Comparison of ENCODE assay signal across 8 cellular contexts in genomic region chr10:62082270-62082669, GRCh38.
DNase-seq lines count a peak whose midpoint lies in the region; TF ChIP-seq lines count a peak whose summit lies in the region.

No MANE protein-coding gene starts in this region.

- no peaks in the 10 kb centered on the region for H4K20me1 ChIP-seq in OCI-LY3 (ENCODE audit: insufficient read depth, low read length)

- no peak overlapping the region for H2AFZ ChIP-seq in OCI-LY3 (ENCODE audit: low read depth, low read length)

- no peaks in the 10 kb centered on the region for H3K9me3 ChIP-seq in BE2C
- H3K9me3 ChIP-seq in OCI-LY3 (ENCODE audit: insufficient read depth, low read length): no peaks in the 10 kb centered on the region
- no peaks in the 10 kb centered on the region for H3K9me3 ChIP-seq in neutrophil

- CTCF ChIA-PET in GM10248 (lab: Yijun Ruan, JAX): interaction anchor here (1.0 to 1.2 kb wide), 2 partner anchors 11 to 28 kb away, joined by 3 read pairs; no protein-coding TSS in a partner anchor

- H3K27ac ChIP-seq in OCI-LY3 (ENCODE audit: low read length): peak overlapping the region; percentile 97
- peak overlapping the region; percentile 59 to 92 for H3K27ac ChIP-seq in coronary artery
- H3K27ac ChIP-seq in neutrophil: peak overlapping the region; percentile 51

- peaks cover 9% of the 10 kb centered on the region for H3K79me2 ChIP-seq in OCI-LY3 (ENCODE audit: low read length)

- no peaks in the 10 kb centered on the region for H3K27me3 ChIP-seq in BE2C
- no peaks in the 10 kb centered on the region for H3K27me3 ChIP-seq in OCI-LY3 (ENCODE audit: low read depth, low read length)
- H3K27me3 ChIP-seq in neutrophil: no peaks in the 10 kb centered on the region

- POLR2A ChIA-PET in GM10248 (lab: Yijun Ruan, JAX): no interaction called here

- DNase-seq in BE2C (no peak), coronary artery (ENCODE audit: low spot score) (no peak), GM10248 (ENCODE audit: extremely low spot score) (no peak), C1 segment of cervical spinal cord (lab: John Stamatoyannopoulos, UW) (no peak), NCI-H2171 treated with DMSO at 0.1 percent for 48 hours (lab: John Stamatoyannopoulos, UW) (no peak)
- no peak for DNase-seq in effector CD8-positive, alpha-beta T cell (lab: John Stamatoyannopoulos, UW)

- TF ChIP-seq CTCF in BE2C (IDR thresholded peaks at IDR 0.05; ENCODE audit: low read depth, low read length) (no peak), OCI-LY3 (IDR thresholded peaks at IDR 0.05; ENCODE audit: low read depth, low read length) (no peak), coronary artery (IDR thresholded peaks at IDR 0.05) (no peak), neutrophil (IDR thresholded peaks at IDR 0.05) (no peak), GM10248 (IDR thresholded peaks at IDR 0.05; ENCODE audit: control extremely low read depth, extremely low read depth, low read depth, missing control alignments) (no peak)

- H3K4me3 ChIP-seq in BE2C (ENCODE audit: low read depth, low read length) (peak overlapping the region; percentile 8), OCI-LY3 (ENCODE audit: low read length) (peak overlapping the region; percentile 44), coronary artery (peak overlapping the region; percentile 50), neutrophil (ENCODE audit: low read depth in 1 of 2, low read length in 1 of 2) (peak overlapping the region in 1 of 2 experiments; percentile 17)

- H3K36me3 ChIP-seq in BE2C: peaks cover 4% of the 10 kb centered on the region; the same call in 1 of the 2 replicates
- peaks cover 29% of the 10 kb centered on the region for H3K36me3 ChIP-seq in OCI-LY3 (replicated peaks; ENCODE audit: low read depth, low read length)
- H3K36me3 ChIP-seq in neutrophil: no peaks in the 10 kb centered on the region

- H3K4me1 ChIP-seq in BE2C (peaks cover 26% of the 10 kb centered on the region), OCI-LY3 (ENCODE audit: low read length) (peaks cover 93% of the 10 kb centered on the region), neutrophil (ENCODE audit: control insufficient read depth in 1 of 2, insufficient read depth in 1 of 2, low read depth in 1 of 2, low read length in 1 of 2) (peaks cover 13 to 15% of the 10 kb centered on the region in 2 experiments)

- peak overlapping the region; percentile 75 for H3K4me2 ChIP-seq in OCI-LY3 (ENCODE audit: low read length)

- H3K9ac ChIP-seq in OCI-LY3 (ENCODE audit: low read length): peak overlapping the region; percentile 70
